ENCODE assay signal across 1 cellular context in the genomic region with DNA sequence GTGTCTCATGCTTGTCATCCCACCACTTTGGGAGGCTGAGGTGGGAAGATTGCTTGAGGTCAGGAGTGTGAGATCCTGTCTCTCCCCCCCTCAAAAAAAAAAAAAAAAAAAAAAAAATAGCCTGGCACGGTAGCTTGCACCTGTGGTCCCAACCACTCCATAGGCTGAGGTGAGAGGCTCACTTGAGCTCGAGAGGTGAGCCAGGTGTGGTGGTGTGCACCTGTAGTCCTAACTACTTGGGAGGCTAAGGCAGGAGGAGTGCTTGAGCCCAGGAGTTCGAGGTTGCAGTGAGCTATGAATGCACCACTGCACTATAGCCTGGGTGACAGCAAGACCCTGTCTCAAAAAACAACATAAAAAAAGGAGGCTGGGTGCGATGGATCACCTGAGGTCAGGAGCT.
TF ChIP-seq lines count a peak whose summit lies in the region.

No MANE protein-coding gene starts in this region.

TF ChIP-seq in GM12878, 131 proteins besides CTCF, POLR2A, EP300 and RAD21:
- no peak for TF ChIP-seq MYB (IDR thresholded peaks at IDR 0.05; ENCODE audit: borderline replicate concordance, low read depth, low read length)
- TF ChIP-seq SPI1 (IDR thresholded peaks at IDR 0.05; ENCODE audit: borderline replicate concordance, insufficient read depth, low read depth, low read length), result no peak
